1 cellular context compared by ENCODE assay signal in genomic region chr22:46792841-46793261, GRCh38.
TF ChIP-seq lines count a peak whose summit lies in the region.

No MANE protein-coding gene starts in this region.

TF ChIP-seq in SK-N-SH, 30 proteins besides CTCF, POLR2A, EP300 and RAD21:
- TF ChIP-seq SMC3 (IDR thresholded peaks at IDR 0.05; ENCODE audit: low read depth, low read length) (no peak), TCF12 (IDR thresholded peaks at IDR 0.05) (no peak), GATA2 (CRISPR knock-in tag; IDR thresholded peaks at IDR 0.05) (no peak), CHD2 (IDR thresholded peaks at IDR 0.05; ENCODE audit: low read length, partially characterized antibody) (no peak), RFX5 (IDR thresholded peaks at IDR 0.05; ENCODE audit: low read length) (no peak), SIN3A (IDR thresholded peaks at IDR 0.05; ENCODE audit: borderline replicate concordance, low read depth, low read length) (no peak)
